ENCODE assay signal across 8 cellular contexts in the genomic region with DNA sequence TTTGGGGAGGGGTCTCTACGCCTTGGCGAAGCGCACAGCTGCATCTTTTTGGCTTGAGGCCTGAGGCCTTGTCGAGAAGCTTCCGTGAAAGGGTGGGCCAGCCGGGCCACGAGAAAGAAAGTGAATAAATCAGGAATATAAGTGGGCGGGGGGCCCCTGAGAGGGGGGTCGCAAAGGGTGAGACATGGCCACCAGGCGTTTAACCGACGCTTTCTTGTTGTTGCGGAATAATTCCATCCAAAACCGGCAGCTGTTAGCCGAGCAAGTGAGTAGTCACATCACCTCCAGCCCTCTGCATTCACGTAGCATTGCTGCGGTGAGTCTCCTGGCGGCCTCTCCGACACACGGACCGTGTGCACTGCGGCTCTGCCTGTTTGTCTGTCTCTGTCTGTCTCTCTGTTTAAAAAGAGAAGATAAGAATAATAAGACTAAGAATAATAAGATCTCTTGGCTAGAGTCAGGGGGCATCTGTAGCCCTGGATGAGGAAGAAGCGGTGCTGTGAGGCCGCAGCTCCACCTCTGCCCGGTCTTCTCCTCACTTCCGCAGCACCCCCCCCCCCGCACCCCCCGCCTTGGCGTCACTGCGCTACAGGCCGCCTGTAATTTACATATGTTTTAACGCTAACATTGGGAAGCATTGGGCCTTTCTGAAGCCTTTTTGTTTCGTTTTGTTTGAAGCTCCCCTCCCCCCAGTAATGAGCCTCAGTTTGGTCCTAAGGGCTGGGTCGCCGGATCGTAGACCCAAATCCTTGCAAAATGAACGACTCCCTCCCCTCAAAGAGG. TPM values are rescaled to one million over a fixed set of nuclear protein-coding genes. Genes with fewer than 3 reads are reported as not detected.
DNase-seq lines count a peak whose midpoint lies in the region; ATAC-seq and TF ChIP-seq lines count a peak whose summit lies in the region.

No MANE protein-coding gene starts in this region.

- peak overlapping the region; percentile 95 for H3K4me2 ChIP-seq in Loucy (ENCODE audit: low read depth, low read length, poor library complexity, severe bottlenecking)

- H3K27me3 ChIP-seq in Loucy (ENCODE audit: insufficient read depth, low read length, poor library complexity, severe bottlenecking) (no peaks in the 10 kb centered on the region), gastrocnemius medialis (no peaks in the 10 kb centered on the region)

- TF ChIP-seq CTCF in Loucy (conservative IDR thresholded peaks at IDR 0.05; ENCODE audit: low read length): no peak
- peak in 2 of 5 experiments; percentile 9 to 14 for TF ChIP-seq CTCF in gastrocnemius medialis (IDR thresholded peaks at IDR 0.05 in 4 of 5, conservative IDR thresholded peaks at IDR 0.05 in 1 of 5)

- H3K4me3 ChIP-seq in Loucy (ENCODE audit: low read length, poor library complexity, severe bottlenecking) (peak overlapping the region; percentile 91), gastrocnemius medialis (peak overlapping the region; percentile 90 to 99 (median 98))

- H3K9ac ChIP-seq in Loucy (ENCODE audit: low read depth, low read length, poor library complexity, severe bottlenecking): peak overlapping the region; percentile 91

- H2AFZ ChIP-seq in Loucy (ENCODE audit: low read length): 0 out of 2 replicates have a peak overlapping the region, but pooled peaks have one; percentile 55

- peak; percentile 49 for ATAC-seq in GM21786 (IDR thresholded peaks at IDR 0.05; ENCODE audit: unreplicated experiment)
- ATAC-seq in gastrocnemius medialis: peak; percentile 44 to 56

- peaks cover 59% of the 10 kb centered on the region for H3K79me2 ChIP-seq in Loucy (ENCODE audit: insufficient read depth, low read length)

- no peaks in the 10 kb centered on the region for H3K36me3 ChIP-seq in Loucy (ENCODE audit: insufficient read depth, low read length)
- no peaks in the 10 kb centered on the region for H3K36me3 ChIP-seq in gastrocnemius medialis

- peaks cover 52% of the 10 kb centered on the region for H4K20me1 ChIP-seq in Loucy (ENCODE audit: insufficient read depth, low read length, poor library complexity, severe bottlenecking)

- H3K9me2 ChIP-seq in Loucy (replicated peaks; ENCODE audit: low read depth, low read length): no peaks in the 10 kb centered on the region

- H3K9me3 ChIP-seq in Loucy (ENCODE audit: insufficient read depth, low read depth, low read length) (no peaks in the 10 kb centered on the region), gastrocnemius medialis (no peaks in the 10 kb centered on the region)

- DNase-seq in EH (ENCODE audit: low read depth) (peak; percentile 78), UCSD-AML1 (lab: John Stamatoyannopoulos, UW; ENCODE audit: unreplicated experiment) (peak; percentile 87), brain pericyte (ENCODE audit: low read depth, low spot score) (peak; percentile 37), iPS DF 4.7 (ENCODE audit: extremely low read depth, low spot score) (peak; percentile 87), gastrocnemius medialis (peak in 1 of 2 donors; percentile 38), posterior vena cava (ENCODE audit: low spot score) (no peak)

- intact Hi-C loops in gastrocnemius medialis (cut with DNase I; ENCODE audit: low total_unique reads): loop anchor here (1.0 to 10.0 kb wide), 6 partner anchors 40 to 415 kb away; a partner anchor contains a TSS
- intact Hi-C loops in posterior vena cava (cut with DNase I): loop anchor here in 1 of 2 donors (2.0 kb wide), 1 partner anchor 41 kb away; a partner anchor contains a TSS

- H3K4me1 ChIP-seq in Loucy (ENCODE audit: insufficient read depth, low read length, poor library complexity, severe bottlenecking) (peaks cover 44% of the 10 kb centered on the region), gastrocnemius medialis (peaks cover 41 to 43% of the 10 kb centered on the region in 2 donors)

- TF ChIP-seq POLR2A in gastrocnemius medialis (IDR thresholded peaks at IDR 0.05): peak; percentile 30 to 48

- peak overlapping the region; percentile 85 to 98 (median 97) for H3K27ac ChIP-seq in gastrocnemius medialis

- in situ Hi-C loops in gastrocnemius medialis (cut with MboI; ENCODE audit: low sequenced_read_pairs in 4 of 4): loop anchor here in 1 of 4 donors (25.0 kb wide), 1 partner anchor 1290 kb away; a partner anchor contains a TSS

- H3F3A ChIP-seq in Loucy (ENCODE audit: low read depth): no peaks in the 10 kb centered on the region

RNA-seq across cellular contexts. Expression of a gene that starts 0.9 kb away (rescaled TPM):
- total RNA-seq in gastrocnemius medialis: 10 to 100 TPM in 3 of 4 donors, 1 to 10 TPM in 1; 9.2 to 34.3 (median 20.4) TPM
- total RNA-seq in posterior vena cava: 10 to 100 TPM; 38.7 to 41.5 TPM

RNA-seq across cellular contexts. Expression of a gene that starts 40.6 kb away (rescaled TPM):
- total RNA-seq in gastrocnemius medialis: 10 to 100 TPM; 18.1 to 51.5 (median 34.3) TPM
- total RNA-seq in posterior vena cava: 10 to 100 TPM; 28.5 to 31.4 TPM
